In genomic region chr2:32424739-32425138, GRCh38 we compare ENCODE assay signal across 18 cellular contexts.
"Had no signal": no experiment of that assay in that cellular context is flagged by ENCODE, and none has a peak within 500 bp of the region (broad histone marks: within the 10 kb centered on the region; RNA-seq: fewer than 3 reads in every experiment).

No MANE protein-coding gene starts in this region.

- H3K9me3 Mint-ChIP-seq: dendritic cell treated with granulocyte-macrophage colony-stimulating factor and Interleukin-4, amounts not matched to agents 40 ng/mL and 50 ng/mL, for 4 days; naive B cell; stimulated activated naive B cell treated with anti-CD40 and anti-IgM and Interleukin-4, amounts not matched to agents 10 μg/mL and 1 μg/mL and 100 μg/mL, for 72 hours; T-helper 2 cell treated with Interferon-gamma antibody and Interleukin-4, amounts not matched to agents 5 μg/mL and 100 μg/mL, for 36 hours; WTC11 had no signal

- H3K27ac Mint-ChIP-seq: activated CD4-positive, alpha-beta T cell treated with anti-CD3 and anti-CD28 coated beads for 36 hours; stimulated activated naive B cell treated with anti-CD40 and anti-IgM and Interleukin-4, amounts not matched to agents 10 μg/mL and 1 μg/mL and 100 μg/mL, for 72 hours; T-helper 2 cell treated with Interferon-gamma antibody and Interleukin-4, amounts not matched to agents 5 μg/mL and 100 μg/mL, for 36 hours had no signal

- H3K9me3 ChIP-seq: sigmoid colon, thyroid gland had no signal

- H3K27me3 ChIP-seq: foreskin keratinocyte, pancreas, sigmoid colon, thyroid gland had no signal

- H3K36me3 Mint-ChIP-seq: WTC11 had no signal

- H3K27ac ChIP-seq: foreskin keratinocyte, pancreas, SK-N-MC, thyroid gland had no signal

- DNase-seq: activated CD4-positive, alpha-beta T cell treated with anti-CD3 and anti-CD28 coated beads for 36 hours; activated CD4-positive, alpha-beta T cell treated with anti-CD3 and anti-CD28 coated beads, Interleukin-2, amount 50 U/mL, for 48 hours; activated naive CD4-positive, alpha-beta T cell treated with Interleukin-2 at 50 U/mL for 16 hours; aorta; effector CD8-positive, alpha-beta T cell; foreskin keratinocyte; hippocampal formation; naive B cell; pancreas; sigmoid colon; stimulated activated CD4-positive, alpha-beta T cell treated with anti-CD3 and anti-CD28 coated beads, Interleukin-4, amount 100 ng/mL, for 4 hours; stimulated activated naive B cell treated with anti-CD40 and anti-IgM and Interleukin-4, amounts not matched to agents 10 μg/mL and 1 μg/mL and 100 μg/mL, for 72 hours; thyroid gland had no signal

- H3K36me3 ChIP-seq: pancreas, sigmoid colon, thyroid gland had no signal

- ATAC-seq: activated CD4-positive, alpha-beta T cell treated with anti-CD3 and anti-CD28 coated beads for 36 hours; foreskin keratinocyte; left lobe of liver; pancreas; stimulated activated naive B cell treated with anti-CD40 and anti-IgM and Interleukin-4, amounts not matched to agents 10 μg/mL and 1 μg/mL and 100 μg/mL, for 72 hours; WTC11 had no signal

- H3K4me3 ChIP-seq: pancreas, sigmoid colon, SK-N-MC, thyroid gland had no signal

- H3K27me3 Mint-ChIP-seq: activated CD4-positive, alpha-beta T cell treated with anti-CD3 and anti-CD28 coated beads for 36 hours; dendritic cell treated with granulocyte-macrophage colony-stimulating factor and Interleukin-4, amounts not matched to agents 40 ng/mL and 50 ng/mL, for 4 days; naive B cell; stimulated activated naive B cell treated with anti-CD40 and anti-IgM and Interleukin-4, amounts not matched to agents 10 μg/mL and 1 μg/mL and 100 μg/mL, for 72 hours had no signal

- H3K4me3 Mint-ChIP-seq: activated CD4-positive, alpha-beta T cell treated with anti-CD3 and anti-CD28 coated beads for 36 hours; dendritic cell treated with granulocyte-macrophage colony-stimulating factor and Interleukin-4, amounts not matched to agents 40 ng/mL and 50 ng/mL, for 4 days; naive B cell; stimulated activated naive B cell treated with anti-CD40 and anti-IgM and Interleukin-4, amounts not matched to agents 10 μg/mL and 1 μg/mL and 100 μg/mL, for 72 hours; T-helper 2 cell treated with Interferon-gamma antibody and Interleukin-4, amounts not matched to agents 5 μg/mL and 100 μg/mL, for 36 hours; WTC11 had no signal
